10 cellular contexts compared by ENCODE assay signal in genomic region chr1:151574575-151575529, GRCh38. TPM values are rescaled to one million over a fixed set of nuclear protein-coding genes. Genes with fewer than 3 reads are reported as not detected.
DNase-seq lines count a peak whose midpoint lies in the region; ATAC-seq and TF ChIP-seq lines count a peak whose summit lies in the region.
"Had no signal": no experiment of that assay in that cellular context is flagged by ENCODE, and none has a peak within 500 bp of the region (broad histone marks: within the 10 kb centered on the region; RNA-seq: fewer than 3 reads in every experiment).

No MANE protein-coding gene starts in this region.

- H3K27ac ChIP-seq in IMR-90 (ENCODE audit: insufficient read depth, low read length) (no peak overlapping the region; the same call in 1 of the 2 replicates), body of pancreas (no peak overlapping the region)
- H3K27ac ChIP-seq: KMS-11, SK-N-MC had no signal

- H4K20me1 ChIP-seq in IMR-90 (ENCODE audit: insufficient read depth, low read length): no peaks in the 10 kb centered on the region

- H2AK9ac ChIP-seq in IMR-90 (replicated peaks; ENCODE audit: low read depth, low read length, poor library complexity): peak overlapping the region; percentile 84

- CTCF ChIA-PET in IMR-90 (lab: Yijun Ruan, JAX): no interaction called here

- peak; percentile 16; the same call in 1 of the 2 replicates for TF ChIP-seq RAD21 in IMR-90 (IDR thresholded peaks at IDR 0.05; ENCODE audit: low read length)

- intact Hi-C loops in IMR-90 (cut with micrococcal nuclease): no loop called here
- intact Hi-C loops in body of pancreas (cut with DNase I): no loop called here

- BruUV-seq in IMR-90 (replicated peaks; lab: Mats Ljungman, UMichigan): no TSS peak

- no peak overlapping the region for H3K23ac ChIP-seq in IMR-90 (ENCODE audit: low read depth, low read length)

- peak overlapping the region; percentile 54 for H2AK5ac ChIP-seq in IMR-90 (ENCODE audit: low read depth, low read length)

- dilution Hi-C loops in IMR-90 (cut with HindIII; ENCODE audit: low sequenced_read_pairs, unreplicated experiment): no loop called here

- H3K9ac ChIP-seq in IMR-90 (ENCODE audit: low read depth, low read length): no peak overlapping the region
- H3K9ac ChIP-seq: KMS-11 had no signal

- H3K36me3 ChIP-seq in IMR-90 (ENCODE audit: control insufficient read depth, insufficient read depth, low read length) (peaks cover 39% of the 10 kb centered on the region), body of pancreas (replicated peaks in 1 of 2; ENCODE audit: insufficient read depth in 1 of 2, low read depth in 2 of 2) (peaks cover 0 to 28% of the 10 kb centered on the region in 2 donors)

- POLR2A ChIA-PET in IMR-90 (lab: Charles Lee; ENCODE audit: unreplicated experiment): interaction anchor here (0.5 kb wide), 1 partner anchor 27 kb away, joined by 5 read pairs; no protein-coding TSS in a partner anchor

- ATAC-seq in IMR-90 (ENCODE audit: low read depth) (peak; percentile 90), body of pancreas (peak; percentile 9), omental fat pad (ENCODE audit: low FRiP score) (peak; percentile 96), GM18498 (IDR thresholded peaks at IDR 0.05; ENCODE audit: unreplicated experiment) (no peak)

- H3K9me3 ChIP-seq in IMR-90 (ENCODE audit: control insufficient read depth, insufficient read depth, low read length) (no peaks in the 10 kb centered on the region), body of pancreas (no peaks in the 10 kb centered on the region)

- peak overlapping the region; percentile 52 for H2BK5ac ChIP-seq in IMR-90 (ENCODE audit: low read depth, low read length, poor library complexity, severe bottlenecking)

- H3K4me2 ChIP-seq in IMR-90 (ENCODE audit: low read depth, low read length): no peak overlapping the region
- H3K4me2 ChIP-seq: KMS-11 had no signal

- no peak overlapping the region for H3K56ac ChIP-seq in IMR-90 (ENCODE audit: extremely low read depth, insufficient read depth, low read length)

- TF ChIP-seq CTCF in IMR-90 (conservative IDR thresholded peaks at IDR 0.05; ENCODE audit: low read depth, low read length) (no peak), body of pancreas (IDR thresholded peaks at IDR 0.05) (no peak), omental fat pad (IDR thresholded peaks at IDR 0.05) (no peak)

- in situ Hi-C loops in IMR-90 (cut with MboI; ENCODE audit: low sequenced_read_pairs): no loop called here

- no peak overlapping the region for H3K4me3 ChIP-seq in IMR-90 (ENCODE audit: insufficient read depth, low read depth, low read length)
- H3K4me3 ChIP-seq in body of pancreas: no peak overlapping the region
- H3K4me3 ChIP-seq: SK-N-MC had no signal

- TF ChIP-seq POLR2A in IMR-90 (IDR thresholded peaks at IDR 0.05; ENCODE audit: low read depth, low read length) (no peak), body of pancreas (IDR thresholded peaks at IDR 0.05) (no peak)

- peak overlapping the region; percentile 89 for H4K91ac ChIP-seq in IMR-90 (ENCODE audit: insufficient read depth, low read depth, low read length)

- peaks cover 0 to 22% of the 10 kb centered on the region in 2 experiments; a peak in 2 of 4 replicates for H3K79me1 ChIP-seq in IMR-90 (ENCODE audit: low read depth in 1 of 2, low read length in 2 of 2)

- H3K4me1 ChIP-seq in IMR-90 (ENCODE audit: control insufficient read depth, insufficient read depth, low read length) (peaks cover 8% of the 10 kb centered on the region), body of pancreas (peaks cover 3% of the 10 kb centered on the region)

- peak overlapping the region; percentile 73 for H3K4ac ChIP-seq in IMR-90 (ENCODE audit: low read depth, low read length)

- peak overlapping the region; percentile 79 for H2AFZ ChIP-seq in IMR-90 (replicated peaks; ENCODE audit: low read length, poor library complexity)

- H3K27me3 ChIP-seq in IMR-90 (ENCODE audit: control insufficient read depth, insufficient read depth, low read length): no peaks in the 10 kb centered on the region
- H3K27me3 ChIP-seq in body of pancreas: no peaks in the 10 kb centered on the region

- no peak overlapping the region for H4K5ac ChIP-seq in IMR-90 (ENCODE audit: low read depth, low read length)

- no peak overlapping the region for H3K18ac ChIP-seq in IMR-90 (ENCODE audit: low read depth, low read length)

- H3K9me1 ChIP-seq in IMR-90 (ENCODE audit: insufficient read depth, low read length): peaks cover 10% of the 10 kb centered on the region

- peak overlapping the region; percentile 85 for H3K14ac ChIP-seq in IMR-90 (replicated peaks; ENCODE audit: low read depth, low read length)

- H2BK20ac ChIP-seq in IMR-90 (ENCODE audit: low read depth, low read length): peak overlapping the region; percentile 33; the same call in 1 of the 2 replicates

- DNase-seq in EH (ENCODE audit: low read depth): peak; percentile 80
- peak; percentile 87 for DNase-seq in IMR-90
- no peak for DNase-seq in body of pancreas
- DNase-seq in omental fat pad (ENCODE audit: low spot score): no peak
- no peak for DNase-seq in hypothalamus (lab: John Stamatoyannopoulos, UW)
- no peak for DNase-seq in NOMO-1 treated with dmso at 0.1 percent for 144 hours (lab: John Stamatoyannopoulos, UW; ENCODE audit: unreplicated experiment)
- DNase-seq: GOT3 had no signal

- H2BK15ac ChIP-seq in IMR-90 (ENCODE audit: low read depth, low read length): peak overlapping the region; percentile 67; the same call in 1 of the 3 replicates

- peak overlapping the region in 1 of 2 experiments; percentile 83; a peak in 2 of 4 replicates for H4K8ac ChIP-seq in IMR-90 (ENCODE audit: low read depth in 2 of 2, low read length in 2 of 2)

- peak overlapping the region; percentile 79; the same call in 1 of the 2 replicates for H2BK120ac ChIP-seq in IMR-90 (ENCODE audit: low read depth, low read length)

- WGBS in IMR-90 (ENCODE audit: extremely low coverage in 2 of 2, insufficient read length in 1 of 2), 2 experiments: no CpG with 5 or more reads among the region's 12 CpGs
- WGBS in body of pancreas, 2 donors: 83% methylated on average over 9 to 12 of the region's 12 CpGs

TF ChIP-seq in IMR-90, 13 proteins besides CTCF, POLR2A, EP300 and RAD21:
- TF ChIP-seq CEBPB (IDR thresholded peaks at IDR 0.05; ENCODE audit: low read depth, low read length): 0 out of 2 replicates have a peak, but pooled peaks have one; percentile 11
- no peak for TF ChIP-seq BHLHE40 (IDR thresholded peaks at IDR 0.05; ENCODE audit: low read depth, low read length)
- no peak for TF ChIP-seq MXI1 (IDR thresholded peaks at IDR 0.05; ENCODE audit: borderline replicate concordance, low read depth, low read length)
- no peak for TF ChIP-seq RCOR1 (IDR thresholded peaks at IDR 0.05; ENCODE audit: insufficient replicate concordance, low read length)
- 0 out of 2 replicates have a peak, but pooled peaks have one; percentile 31 for TF ChIP-seq FOS (IDR thresholded peaks at IDR 0.05; ENCODE audit: low read depth, low read length)
- no peak for TF ChIP-seq ELK1 (IDR thresholded peaks at IDR 0.05; ENCODE audit: borderline replicate concordance, low read depth, low read length)
- TF ChIP-seq SMC3 (IDR thresholded peaks at IDR 0.05; ENCODE audit: low read depth, low read length): no peak
TF ChIP-seq in IMR-90: peak in this region for 2.

RNA-seq across cellular contexts. Expression of gene TUFT1, which starts 34.7 kb away (rescaled TPM):
- total RNA-seq in IMR-90 (2012; rRNA removed) (30.3 and 33.3 TPM in 2 replicates), body of pancreas (10 to 100 TPM; 10.9 to 17.1 TPM), omental fat pad (10 to 100 TPM in 1 of 4 donors, 1 to 10 TPM in 3; 5.0 to 12.8 (median 7.7) TPM)
- 18.4 and 21.2 TPM in 2 replicates for polyA plus RNA-seq in IMR-90 (2012; rRNA removed)
- polyA plus RNA-seq in IMR-90 (2012; cell fraction: cytosol; rRNA removed): 9.3 and 11.8 TPM in 2 replicates
- 21.8 and 50.3 TPM in 2 replicates for polyA plus RNA-seq in IMR-90 (2012; cell fraction: nucleus; rRNA removed; ENCODE audit: low replicate concordance)

RNA-seq across cellular contexts. Expression of gene SNX27, which starts 37.0 kb away (rescaled TPM):
- 25.6 and 34.4 TPM in 2 replicates for total RNA-seq in IMR-90 (2012; rRNA removed)
- 9.3 and 12.3 TPM in 2 replicates for polyA plus RNA-seq in IMR-90 (2012; rRNA removed)
- polyA plus RNA-seq in IMR-90 (2012; cell fraction: cytosol; rRNA removed): 4.6 and 5.4 TPM in 2 replicates
- 6.0 and 17.1 TPM in 2 replicates for polyA plus RNA-seq in IMR-90 (2012; cell fraction: nucleus; rRNA removed; ENCODE audit: low replicate concordance)
- total RNA-seq in body of pancreas: 10 to 100 TPM; 22.3 to 25.7 TPM
- total RNA-seq in omental fat pad: 10 to 100 TPM; 21.3 to 41.9 (median 33.6) TPM

Comparison
In these comparisons a context has a peak if more than half of its experiments do, and no peak if none do; other contexts are left out.
1. DNase-seq: peak in EH (single experiment) and IMR-90 (single experiment); none in body of pancreas (0 of 4), omental fat pad (single experiment), hypothalamus (0 of 51) and NOMO-1 treated with dmso at 0.1 percent for 144 hours (single experiment).